2 cellular contexts compared by ENCODE assay signal in the genomic region with DNA sequence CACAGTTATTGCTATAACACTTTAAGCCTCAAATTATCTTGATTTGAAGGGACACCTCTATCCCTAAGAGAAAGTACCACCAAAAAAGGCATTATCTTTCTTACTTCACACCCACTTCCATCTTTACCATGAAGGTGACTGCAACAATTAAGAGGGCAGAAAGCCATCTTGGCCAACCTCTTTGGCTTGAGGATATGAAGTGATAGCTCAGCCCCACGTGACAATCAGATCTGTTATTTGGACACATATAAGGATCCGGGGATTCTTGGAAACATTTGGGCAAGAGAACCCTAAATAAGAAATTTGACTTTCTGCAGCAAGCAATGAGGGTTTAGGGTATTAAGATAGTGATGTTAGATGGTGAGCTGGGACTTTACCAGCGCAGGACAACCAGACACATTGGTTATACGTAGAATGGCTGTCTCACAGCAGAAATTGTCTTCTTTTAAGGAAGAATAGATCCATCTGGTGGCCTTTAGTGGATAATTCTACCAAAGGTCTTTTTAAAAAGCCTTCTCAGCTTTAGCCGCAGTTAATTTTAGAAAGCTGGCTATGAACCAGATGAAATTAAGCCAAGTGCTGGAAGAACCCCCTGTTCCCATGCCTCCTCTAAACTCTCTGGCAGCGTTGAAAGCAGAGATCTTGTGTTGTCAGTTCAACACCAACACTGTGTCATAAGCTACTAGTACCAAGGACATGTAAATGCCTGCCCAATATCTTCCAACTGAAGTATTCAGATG.
TF ChIP-seq lines count a peak whose summit lies in the region.

No MANE protein-coding gene starts in this region.

TF ChIP-seq in liver, 16 proteins besides CTCF, POLR2A, EP300 and RAD21:
- peak; percentile 58 for TF ChIP-seq NR2F2 (IDR thresholded peaks at IDR 0.05)
- no peak for TF ChIP-seq EGR1 (IDR thresholded peaks at IDR 0.05; ENCODE audit: low read depth in 2 of 2)
- TF ChIP-seq SP1 (IDR thresholded peaks at IDR 0.05) = peak; percentile 32
- TF ChIP-seq, protein P1, sequence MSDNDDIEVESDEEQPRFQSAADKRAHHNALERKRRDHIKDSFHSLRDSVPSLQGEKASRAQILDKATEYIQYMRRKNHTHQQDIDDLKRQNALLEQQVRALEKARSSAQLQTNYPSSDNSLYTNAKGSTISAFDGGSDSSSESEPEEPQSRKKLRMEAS (IDR thresholded peaks at IDR 0.05) = no peak
- peak in 1 of 2 donors; percentile 9 for TF ChIP-seq HNF4A (conservative IDR thresholded peaks at IDR 0.05)
- peak; percentile 16 to 42 for TF ChIP-seq RXRA (IDR thresholded peaks at IDR 0.05)
- TF ChIP-seq YY1 (IDR thresholded peaks at IDR 0.05) = no peak

TF ChIP-seq in HepG2, 621 proteins besides CTCF, POLR2A, EP300 and RAD21:
- TF ChIP-seq ZNF256 (CRISPR knock-in tag; conservative IDR thresholded peaks at IDR 0.05) (no peak), AKAP8 (CRISPR knock-in tag; IDR thresholded peaks at IDR 0.05) (no peak), YEATS4 (CRISPR knock-in tag; IDR thresholded peaks at IDR 0.05; ENCODE audit: borderline replicate concordance) (no peak), HNRNPLL (IDR thresholded peaks at IDR 0.05; ENCODE audit: low read depth, low read length, poor library complexity, severe bottlenecking) (no peak), ZNF530 (CRISPR knock-in tag; IDR thresholded peaks at IDR 0.05; ENCODE audit: low read depth) (no peak), ZNF792 (CRISPR knock-in tag; IDR thresholded peaks at IDR 0.05) (no peak), ZNF672 (CRISPR knock-in tag; IDR thresholded peaks at IDR 0.05) (no peak), ZNF670 (CRISPR knock-in tag; IDR thresholded peaks at IDR 0.05; ENCODE audit: borderline replicate concordance) (no peak), TBX2 (CRISPR knock-in tag; IDR thresholded peaks at IDR 0.05; ENCODE audit: borderline replicate concordance) (no peak), NFIB (CRISPR knock-in tag; IDR thresholded peaks at IDR 0.05; ENCODE audit: borderline replicate concordance) (no peak), SOX5 (CRISPR knock-in tag; IDR thresholded peaks at IDR 0.05; ENCODE audit: borderline replicate concordance) (no peak)
- TF ChIP-seq, protein P2, sequence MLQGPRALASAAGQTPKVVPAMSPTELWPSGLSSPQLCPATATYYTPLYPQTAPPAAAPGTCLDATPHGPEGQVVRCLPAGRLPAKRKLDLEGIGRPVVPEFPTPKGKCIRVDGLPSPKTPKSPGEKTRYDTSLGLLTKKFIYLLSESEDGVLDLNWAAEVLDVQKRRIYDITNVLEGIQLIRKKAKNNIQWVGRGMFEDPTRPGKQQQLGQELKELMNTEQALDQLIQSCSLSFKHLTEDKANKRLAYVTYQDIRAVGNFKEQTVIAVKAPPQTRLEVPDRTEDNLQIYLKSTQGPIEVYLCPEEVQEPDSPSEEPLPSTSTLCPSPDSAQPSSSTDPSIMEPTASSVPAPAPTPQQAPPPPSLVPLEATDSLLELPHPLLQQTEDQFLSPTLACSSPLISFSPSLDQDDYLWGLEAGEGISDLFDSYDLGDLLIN (CRISPR knock-in tag; IDR thresholded peaks at IDR 0.05; ENCODE audit: borderline replicate concordance) = no peak
- TF ChIP-seq, protein P3, sequence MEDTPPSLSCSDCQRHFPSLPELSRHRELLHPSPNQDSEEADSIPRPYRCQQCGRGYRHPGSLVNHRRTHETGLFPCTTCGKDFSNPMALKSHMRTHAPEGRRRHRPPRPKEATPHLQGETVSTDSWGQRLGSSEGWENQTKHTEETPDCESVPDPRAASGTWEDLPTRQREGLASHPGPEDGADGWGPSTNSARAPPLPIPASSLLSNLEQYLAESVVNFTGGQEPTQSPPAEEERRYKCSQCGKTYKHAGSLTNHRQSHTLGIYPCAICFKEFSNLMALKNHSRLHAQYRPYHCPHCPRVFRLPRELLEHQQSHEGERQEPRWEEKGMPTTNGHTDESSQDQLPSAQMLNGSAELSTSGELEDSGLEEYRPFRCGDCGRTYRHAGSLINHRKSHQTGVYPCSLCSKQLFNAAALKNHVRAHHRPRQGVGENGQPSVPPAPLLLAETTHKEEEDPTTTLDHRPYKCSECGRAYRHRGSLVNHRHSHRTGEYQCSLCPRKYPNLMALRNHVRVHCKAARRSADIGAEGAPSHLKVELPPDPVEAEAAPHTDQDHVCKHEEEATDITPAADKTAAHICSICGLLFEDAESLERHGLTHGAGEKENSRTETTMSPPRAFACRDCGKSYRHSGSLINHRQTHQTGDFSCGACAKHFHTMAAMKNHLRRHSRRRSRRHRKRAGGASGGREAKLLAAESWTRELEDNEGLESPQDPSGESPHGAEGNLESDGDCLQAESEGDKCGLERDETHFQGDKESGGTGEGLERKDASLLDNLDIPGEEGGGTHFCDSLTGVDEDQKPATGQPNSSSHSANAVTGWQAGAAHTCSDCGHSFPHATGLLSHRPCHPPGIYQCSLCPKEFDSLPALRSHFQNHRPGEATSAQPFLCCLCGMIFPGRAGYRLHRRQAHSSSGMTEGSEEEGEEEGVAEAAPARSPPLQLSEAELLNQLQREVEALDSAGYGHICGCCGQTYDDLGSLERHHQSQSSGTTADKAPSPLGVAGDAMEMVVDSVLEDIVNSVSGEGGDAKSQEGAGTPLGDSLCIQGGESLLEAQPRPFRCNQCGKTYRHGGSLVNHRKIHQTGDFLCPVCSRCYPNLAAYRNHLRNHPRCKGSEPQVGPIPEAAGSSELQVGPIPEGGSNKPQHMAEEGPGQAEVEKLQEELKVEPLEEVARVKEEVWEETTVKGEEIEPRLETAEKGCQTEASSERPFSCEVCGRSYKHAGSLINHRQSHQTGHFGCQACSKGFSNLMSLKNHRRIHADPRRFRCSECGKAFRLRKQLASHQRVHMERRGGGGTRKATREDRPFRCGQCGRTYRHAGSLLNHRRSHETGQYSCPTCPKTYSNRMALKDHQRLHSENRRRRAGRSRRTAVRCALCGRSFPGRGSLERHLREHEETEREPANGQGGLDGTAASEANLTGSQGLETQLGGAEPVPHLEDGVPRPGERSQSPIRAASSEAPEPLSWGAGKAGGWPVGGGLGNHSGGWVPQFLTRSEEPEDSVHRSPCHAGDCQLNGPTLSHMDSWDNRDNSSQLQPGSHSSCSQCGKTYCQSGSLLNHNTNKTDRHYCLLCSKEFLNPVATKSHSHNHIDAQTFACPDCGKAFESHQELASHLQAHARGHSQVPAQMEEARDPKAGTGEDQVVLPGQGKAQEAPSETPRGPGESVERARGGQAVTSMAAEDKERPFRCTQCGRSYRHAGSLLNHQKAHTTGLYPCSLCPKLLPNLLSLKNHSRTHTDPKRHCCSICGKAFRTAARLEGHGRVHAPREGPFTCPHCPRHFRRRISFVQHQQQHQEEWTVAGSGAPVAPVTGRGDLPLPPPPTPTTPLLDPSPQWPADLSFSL (CRISPR knock-in tag; IDR thresholded peaks at IDR 0.05) = no peak
- TF ChIP-seq, protein P4, sequence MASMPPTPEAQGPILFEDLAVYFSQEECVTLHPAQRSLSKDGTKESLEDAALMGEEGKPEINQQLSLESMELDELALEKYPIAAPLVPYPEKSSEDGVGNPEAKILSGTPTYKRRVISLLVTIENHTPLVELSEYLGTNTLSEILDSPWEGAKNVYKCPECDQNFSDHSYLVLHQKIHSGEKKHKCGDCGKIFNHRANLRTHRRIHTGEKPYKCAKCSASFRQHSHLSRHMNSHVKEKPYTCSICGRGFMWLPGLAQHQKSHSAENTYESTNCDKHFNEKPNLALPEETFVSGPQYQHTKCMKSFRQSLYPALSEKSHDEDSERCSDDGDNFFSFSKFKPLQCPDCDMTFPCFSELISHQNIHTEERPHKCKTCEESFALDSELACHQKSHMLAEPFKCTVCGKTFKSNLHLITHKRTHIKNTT (CRISPR knock-in tag; IDR thresholded peaks at IDR 0.05) = no peak
- TF ChIP-seq, protein P5, sequence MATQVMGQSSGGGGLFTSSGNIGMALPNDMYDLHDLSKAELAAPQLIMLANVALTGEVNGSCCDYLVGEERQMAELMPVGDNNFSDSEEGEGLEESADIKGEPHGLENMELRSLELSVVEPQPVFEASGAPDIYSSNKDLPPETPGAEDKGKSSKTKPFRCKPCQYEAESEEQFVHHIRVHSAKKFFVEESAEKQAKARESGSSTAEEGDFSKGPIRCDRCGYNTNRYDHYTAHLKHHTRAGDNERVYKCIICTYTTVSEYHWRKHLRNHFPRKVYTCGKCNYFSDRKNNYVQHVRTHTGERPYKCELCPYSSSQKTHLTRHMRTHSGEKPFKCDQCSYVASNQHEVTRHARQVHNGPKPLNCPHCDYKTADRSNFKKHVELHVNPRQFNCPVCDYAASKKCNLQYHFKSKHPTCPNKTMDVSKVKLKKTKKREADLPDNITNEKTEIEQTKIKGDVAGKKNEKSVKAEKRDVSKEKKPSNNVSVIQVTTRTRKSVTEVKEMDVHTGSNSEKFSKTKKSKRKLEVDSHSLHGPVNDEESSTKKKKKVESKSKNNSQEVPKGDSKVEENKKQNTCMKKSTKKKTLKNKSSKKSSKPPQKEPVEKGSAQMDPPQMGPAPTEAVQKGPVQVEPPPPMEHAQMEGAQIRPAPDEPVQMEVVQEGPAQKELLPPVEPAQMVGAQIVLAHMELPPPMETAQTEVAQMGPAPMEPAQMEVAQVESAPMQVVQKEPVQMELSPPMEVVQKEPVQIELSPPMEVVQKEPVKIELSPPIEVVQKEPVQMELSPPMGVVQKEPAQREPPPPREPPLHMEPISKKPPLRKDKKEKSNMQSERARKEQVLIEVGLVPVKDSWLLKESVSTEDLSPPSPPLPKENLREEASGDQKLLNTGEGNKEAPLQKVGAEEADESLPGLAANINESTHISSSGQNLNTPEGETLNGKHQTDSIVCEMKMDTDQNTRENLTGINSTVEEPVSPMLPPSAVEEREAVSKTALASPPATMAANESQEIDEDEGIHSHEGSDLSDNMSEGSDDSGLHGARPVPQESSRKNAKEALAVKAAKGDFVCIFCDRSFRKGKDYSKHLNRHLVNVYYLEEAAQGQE (IDR thresholded peaks at IDR 0.05; ENCODE audit: borderline replicate concordance in 1 of 2, low read depth in 1 of 2, low read length in 2 of 2) = no peak
